In the genomic region with DNA sequence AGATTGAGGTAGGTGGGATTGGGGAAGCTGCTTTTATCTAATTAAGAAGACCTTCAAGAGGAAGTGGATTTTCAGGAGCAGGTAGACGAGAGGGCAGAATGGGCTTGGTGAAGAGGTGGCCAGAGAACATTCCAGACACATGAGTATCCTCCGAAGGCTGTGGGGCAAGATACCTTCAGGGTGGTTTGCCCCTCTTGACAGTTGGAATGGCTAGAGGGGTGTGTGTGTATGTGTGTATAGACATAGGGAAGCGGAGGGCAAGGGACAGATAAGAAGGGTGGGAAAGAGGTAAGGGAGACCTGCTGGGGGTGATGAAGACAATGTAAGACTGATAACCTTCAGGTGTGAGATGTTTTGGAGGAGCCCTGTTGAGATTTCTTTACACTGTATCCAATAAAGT, we compare ENCODE assay signal across 28 cellular contexts. TPM values are rescaled to one million over a fixed set of nuclear protein-coding genes. Genes with fewer than 3 reads are reported as not detected.
DNase-seq lines count a peak whose midpoint lies in the region; ATAC-seq and TF ChIP-seq lines count a peak whose summit lies in the region.
"Had no signal": no experiment of that assay in that cellular context is flagged by ENCODE, and none has a peak within 500 bp of the region (broad histone marks: within the 10 kb centered on the region; RNA-seq: fewer than 3 reads in every experiment).

No MANE protein-coding gene starts in this region.

- H3K4me3 ChIP-seq in GM23248 = no peak overlapping the region
- no peak overlapping the region for H3K4me3 ChIP-seq in RWPE2 (ENCODE audit: severe bottlenecking)
- no peak overlapping the region for H3K4me3 ChIP-seq in thoracic aorta
- H3K4me3 ChIP-seq in transverse colon = no peak overlapping the region
- H3K4me3 ChIP-seq: body of pancreas, MG63, neural progenitor cell had no signal

- H3K79me2 ChIP-seq in GM23248 (ENCODE audit: insufficient read depth) = no peaks in the 10 kb centered on the region

- POLR2A ChIA-PET in activated CD8-positive, alpha-beta T cell treated with anti-CD3 and anti-CD28 coated beads for 36 hours (lab: Charles Lee) = interaction anchor here (0.6 kb wide), 1 partner anchor 22 kb away, joined by 3 read pairs; no protein-coding TSS in a partner anchor

- peak overlapping the region; percentile 57 for H3K4me2 ChIP-seq in GM23248 (ENCODE audit: unreplicated experiment)
- H3K4me2 ChIP-seq: neural progenitor cell had no signal

- H3K36me3 ChIP-seq in GM23248 (ENCODE audit: low read depth) = no peaks in the 10 kb centered on the region
- H3K36me3 ChIP-seq in RWPE2 (ENCODE audit: low read depth) = no peaks in the 10 kb centered on the region
- H3K36me3 ChIP-seq in thoracic aorta = no peaks in the 10 kb centered on the region
- no peaks in the 10 kb centered on the region for H3K36me3 ChIP-seq in transverse colon
- H3K36me3 ChIP-seq: MG63, neural progenitor cell had no signal

- ATAC-seq in RWPE2 (ENCODE audit: low read depth) (peak; percentile 27; the same call in 2 of the 3 replicates), thoracic aorta (ENCODE audit: insufficient number of reproducible peaks, low FRiP score, low read depth) (no peak), GM19023 (IDR thresholded peaks at IDR 0.05; ENCODE audit: unreplicated experiment) (no peak)
- no peak for ATAC-seq in activated CD8-positive, alpha-beta T cell treated with anti-CD3 and anti-CD28 coated beads for 36 hours
- ATAC-seq: body of pancreas; sciatic nerve; stimulated activated effector memory CD8-positive, alpha-beta T cell treated with anti-CD3 and anti-CD28 coated beads, Interleukin-12 subunit alpha, Interleukin-12 subunit beta, amount 100 ng/mL, for 72 hours had no signal

- CTCF ChIA-PET in activated CD8-positive, alpha-beta T cell treated with anti-CD3 and anti-CD28 coated beads for 36 hours (lab: Charles Lee) = interaction anchor here (1.0 to 5.6 kb wide), 2 partner anchors 333 to 460 kb away, joined by 3 to 30 read pairs; no protein-coding TSS in a partner anchor

- TF ChIP-seq POLR2A in transverse colon (IDR thresholded peaks at IDR 0.05) = no peak

- TF ChIP-seq EP300 in transverse colon (IDR thresholded peaks at IDR 0.05; ENCODE audit: low read depth) = no peak

- H3K9ac ChIP-seq in GM23248 = peak overlapping the region; percentile 72; the same call in 1 of the 2 replicates
- H3K9ac ChIP-seq: neural progenitor cell had no signal

- no peak for TF ChIP-seq CTCF in RWPE2 (IDR thresholded peaks at IDR 0.05; ENCODE audit: poor library complexity, severe bottlenecking)
- TF ChIP-seq CTCF in thoracic aorta (IDR thresholded peaks at IDR 0.05) = no peak
- no peak for TF ChIP-seq CTCF in activated CD8-positive, alpha-beta T cell treated with anti-CD3 and anti-CD28 coated beads for 36 hours (IDR thresholded peaks at IDR 0.05)
- TF ChIP-seq CTCF in transverse colon (IDR thresholded peaks at IDR 0.05) = no peak

- H3K9me3 ChIP-seq in GM23248 (ENCODE audit: low read depth) = no peaks in the 10 kb centered on the region
- no peaks in the 10 kb centered on the region for H3K9me3 ChIP-seq in RWPE2 (ENCODE audit: severe bottlenecking)
- H3K9me3 ChIP-seq in thoracic aorta = no peaks in the 10 kb centered on the region
- no peaks in the 10 kb centered on the region for H3K9me3 ChIP-seq in transverse colon
- H3K9me3 ChIP-seq: body of pancreas, MG63 had no signal

- H3K4me3 Mint-ChIP-seq in activated CD8-positive, alpha-beta T cell treated with anti-CD3 and anti-CD28 coated beads for 36 hours = no peak overlapping the region
- H3K4me3 Mint-ChIP-seq: memory B cell; neural progenitor cell; stimulated activated effector memory CD8-positive, alpha-beta T cell treated with anti-CD3 and anti-CD28 coated beads, Interleukin-12 subunit alpha, Interleukin-12 subunit beta, amount 100 ng/mL, for 72 hours; T-helper 2 cell treated with Interferon-gamma antibody and Interleukin-4, amounts not matched to agents 5 μg/mL and 100 μg/mL, for 36 hours had no signal

- H4K20me1 ChIP-seq in GM23248 (ENCODE audit: insufficient read depth) = no peaks in the 10 kb centered on the region

- H3K4me1 ChIP-seq in GM23248 (ENCODE audit: insufficient read depth) (peaks cover 44% of the 10 kb centered on the region), RWPE2 (ENCODE audit: insufficient read depth, poor library complexity, severe bottlenecking) (peaks cover 40% of the 10 kb centered on the region), thoracic aorta (ENCODE audit: control insufficient read depth in 1 of 2, low read depth in 2 of 2) (peaks cover 17 to 43% of the 10 kb centered on the region in 2 donors), transverse colon (peaks cover 0 to 3% (median 2%) of the 10 kb centered on the region in 4 donors)
- H3K4me1 ChIP-seq: body of pancreas, neural progenitor cell had no signal

- no peaks in the 10 kb centered on the region for H3K36me3 Mint-ChIP-seq in activated CD8-positive, alpha-beta T cell treated with anti-CD3 and anti-CD28 coated beads for 36 hours (ENCODE audit: low read depth)
- H3K36me3 Mint-ChIP-seq: memory B cell; neural progenitor cell; stimulated activated effector memory CD8-positive, alpha-beta T cell treated with anti-CD3 and anti-CD28 coated beads, Interleukin-12 subunit alpha, Interleukin-12 subunit beta, amount 100 ng/mL, for 72 hours had no signal

- intact Hi-C loops in activated CD8-positive, alpha-beta T cell treated with anti-CD3 and anti-CD28 coated beads for 36 hours (cut with micrococcal nuclease) = loop anchor here (5.0 kb wide), 2 partner anchors 331 to 461 kb away; no protein-coding TSS in a partner anchor
- intact Hi-C loops in transverse colon (cut with DNase I; ENCODE audit: low total_unique reads) = loop anchor here (5.0 kb wide), 2 partner anchors 341 to 461 kb away; no protein-coding TSS in a partner anchor

- no peaks in the 10 kb centered on the region for H3K27me3 ChIP-seq in GM23248 (replicated peaks; ENCODE audit: insufficient read depth)
- no peaks in the 10 kb centered on the region for H3K27me3 ChIP-seq in RWPE2 (ENCODE audit: insufficient read depth, poor library complexity, severe bottlenecking)
- no peaks in the 10 kb centered on the region for H3K27me3 ChIP-seq in thoracic aorta (replicated peaks; ENCODE audit: insufficient read depth)
- no peaks in the 10 kb centered on the region for H3K27me3 ChIP-seq in transverse colon
- H3K27me3 ChIP-seq: body of pancreas, MG63, neural progenitor cell had no signal

- peak overlapping the region; percentile 96 for H3K27ac ChIP-seq in GM23248
- H3K27ac ChIP-seq in RWPE2 (ENCODE audit: poor library complexity, severe bottlenecking) = peak overlapping the region; percentile 83
- peak overlapping the region; percentile 82 to 98 for H3K27ac ChIP-seq in thoracic aorta
- H3K27ac ChIP-seq in transverse colon = peak overlapping the region in 1 of 4 donors; percentile 1
- H3K27ac ChIP-seq: body of pancreas, C4-2B, neural progenitor cell, VCaP had no signal

- in situ Hi-C loops in GM23248 (cut with MboI) (no loop called here), transverse colon (cut with MboI; ENCODE audit: low pct_ligation_motif_present in 1 of 4, low pct_unique_long_range_greater_than_20kb in 1 of 4, low sequenced_read_pairs in 3 of 4) (loop anchor here (5.0 to 25.0 kb wide), 6 partner anchors 326 to 626 kb away; partner anchors contain the start of gene CASQ2 (in 2 of the 4))

- no peaks in the 10 kb centered on the region for H3K9me2 ChIP-seq in GM23248 (ENCODE audit: insufficient read depth)

- no peaks in the 10 kb centered on the region for H3K4me1 Mint-ChIP-seq in activated CD8-positive, alpha-beta T cell treated with anti-CD3 and anti-CD28 coated beads for 36 hours (ENCODE audit: low read depth)

- DNase-seq in GM23248 (peak; percentile 44), RWPE2 (ENCODE audit: low spot score) (no peak), glomerular visceral epithelial cell (ENCODE audit: extremely low spot score) (peak; percentile 65), thoracic aorta (ENCODE audit: low spot score) (no peak), NCI-H2227 treated with DMSO at 0.1 percent for 48 hours (lab: John Stamatoyannopoulos, UW) (no peak), transverse colon (no peak)
- DNase-seq in activated CD8-positive, alpha-beta T cell treated with anti-CD3 and anti-CD28 coated beads for 36 hours = no peak
- DNase-seq: activated CD4-positive, alpha-beta T cell treated with anti-CD3 and anti-CD28 coated beads for 48 hours; activated gamma-delta T cell; activated T-cell treated with anti-CD3 and anti-CD28 coated beads, Interleukin-2, amount 50 U/mL, for 1 hour; body of pancreas; effector CD4-positive, alpha-beta T cell; erythroblast; MG63; NCI-H1105 treated with DMSO at 0.1 percent for 48 hours; NCI-H2029 treated with DMSO at 0.1 percent for 48 hours; NCI-H345; NCI-H82; stimulated activated CD4-positive, alpha-beta T cell treated with anti-CD3 and anti-CD28 coated beads, Interleukin-4, amount 100 ng/mL, for 24 hours; substantia nigra had no signal

- H3K27me3 Mint-ChIP-seq in activated CD8-positive, alpha-beta T cell treated with anti-CD3 and anti-CD28 coated beads for 36 hours = peaks cover 4% of the 10 kb centered on the region

- WGBS in GM23248 (ENCODE audit: low coverage in 1 of 2, low lambda C conversion rate in 2 of 2, missing lambda C conversion rate in 2 of 2), 2 experiments = 59 to 60% methylated on average over 3 of the region's 3 CpGs
- 90 to 91% methylated on average over 2 to 3 of the region's 3 CpGs for WGBS in transverse colon (ENCODE audit: low coverage in 1 of 2), 2 donors

- no peaks in the 10 kb centered on the region for H3K9me3 Mint-ChIP-seq in activated CD8-positive, alpha-beta T cell treated with anti-CD3 and anti-CD28 coated beads for 36 hours
- H3K9me3 Mint-ChIP-seq: memory B cell; stimulated activated effector memory CD8-positive, alpha-beta T cell treated with anti-CD3 and anti-CD28 coated beads, Interleukin-12 subunit alpha, Interleukin-12 subunit beta, amount 100 ng/mL, for 72 hours; T-helper 2 cell treated with Interferon-gamma antibody and Interleukin-4, amounts not matched to agents 5 μg/mL and 100 μg/mL, for 36 hours had no signal

- no peak overlapping the region for H2AFZ ChIP-seq in GM23248
- H2AFZ ChIP-seq: neural progenitor cell had no signal

- peaks cover 33% of the 10 kb centered on the region for H3F3A ChIP-seq in GM23248 (ENCODE audit: insufficient read depth)

- no peak overlapping the region for H3K27ac Mint-ChIP-seq in activated CD8-positive, alpha-beta T cell treated with anti-CD3 and anti-CD28 coated beads for 36 hours
- H3K27ac Mint-ChIP-seq: memory B cell; neural progenitor cell; stimulated activated effector memory CD8-positive, alpha-beta T cell treated with anti-CD3 and anti-CD28 coated beads, Interleukin-12 subunit alpha, Interleukin-12 subunit beta, amount 100 ng/mL, for 72 hours; T-helper 2 cell treated with Interferon-gamma antibody and Interleukin-4, amounts not matched to agents 5 μg/mL and 100 μg/mL, for 36 hours had no signal

RNA-seq across cellular contexts. Expression of gene TSPAN2, which starts 46.8 kb away (rescaled TPM):
- total RNA-seq in GM23248 (2014; rRNA removed; shearing (Covaris generic)) = 2.7 and 9.0 TPM in 2 replicates
- 8.1 and 10.1 TPM in 2 replicates for polyA plus RNA-seq in GM23248 (2016; fragmentation: Nextera tagmentation; extraction: Ambion mirVana)
- total RNA-seq in thoracic aorta (10 to 100 TPM; 26.2 to 34.3 TPM), transverse colon (10 to 100 TPM; 10.8 to 16.4 (median 11.7) TPM)
- under 1 TPM; 0.74 to 0.90 TPM for total RNA-seq in activated CD8-positive, alpha-beta T cell treated with anti-CD3 and anti-CD28 coated beads for 36 hours

Comparison
In these comparisons a context has a peak if more than half of its experiments do, and no peak if none do; other contexts are left out.
1. DNase-seq: peak in GM23248 (single experiment) and glomerular visceral epithelial cell (single experiment); none in RWPE2 (single experiment), thoracic aorta (single experiment), activated CD8-positive, alpha-beta T cell treated with anti-CD3 and anti-CD28 coated beads for 36 hours (single experiment), NCI-H2227 treated with DMSO at 0.1 percent for 48 hours (single experiment) and transverse colon (single experiment).